ENCODE assay signal across 22 cellular contexts in the genomic region with DNA sequence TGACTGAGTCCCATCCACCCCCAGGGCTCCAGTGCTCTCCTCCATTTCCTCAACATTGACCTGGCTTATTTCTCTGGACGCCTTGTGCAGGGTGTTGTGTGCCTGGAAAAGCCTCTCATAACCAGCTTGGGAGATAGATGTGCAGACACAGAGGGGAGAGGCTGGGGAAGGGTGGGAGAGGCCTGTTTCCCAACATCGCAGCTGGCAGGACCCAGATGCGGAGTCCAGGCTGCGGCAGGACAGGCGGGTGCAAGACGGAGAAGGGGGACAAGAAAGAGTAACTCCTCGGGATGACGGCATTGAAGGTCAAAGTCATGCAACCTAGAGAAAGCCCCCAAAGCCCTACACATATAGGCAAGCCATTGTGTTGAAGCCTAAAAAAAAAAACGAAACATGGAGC. TPM values are rescaled to one million over a fixed set of nuclear protein-coding genes. Genes with fewer than 3 reads are reported as not detected.
"Had no signal": no experiment of that assay in that cellular context is flagged by ENCODE, and none has a peak within 500 bp of the region (broad histone marks: within the 10 kb centered on the region; RNA-seq: fewer than 3 reads in every experiment).

No MANE protein-coding gene starts in this region.

- H3K36me3 ChIP-seq: cardiac muscle cell, pancreas, right lobe of liver had no signal

- H3K4me1 Mint-ChIP-seq: immature natural killer cell had no signal

- H3K27me3 Mint-ChIP-seq: activated naive CD8-positive, alpha-beta T cell treated with anti-CD3 and anti-CD28 coated beads, Interleukin-2, amount 50 U/mL, for 24 hours had no signal

- H3K9me3 Mint-ChIP-seq: natural killer cell treated with Interleukin-12 subunit alpha and Interleukin-12 subunit beta and Interleukin-15 and Interleukin-18, amount 100 ng/mL, for 72 hours; stimulated activated effector memory CD8-positive, alpha-beta T cell treated with anti-CD3 and anti-CD28 coated beads, Interleukin-12 subunit alpha, Interleukin-12 subunit beta, amount 100 ng/mL, for 72 hours had no signal

- H3K27me3 ChIP-seq: cardiac muscle cell, pancreas, right lobe of liver had no signal

- H3K27ac Mint-ChIP-seq: activated naive CD8-positive, alpha-beta T cell treated with anti-CD3 and anti-CD28 coated beads, Interleukin-2, amount 50 U/mL, for 24 hours; immature natural killer cell; memory B cell; natural killer cell treated with Interleukin-12 subunit alpha and Interleukin-12 subunit beta and Interleukin-15 and Interleukin-18, amount 100 ng/mL, for 72 hours; stimulated activated effector memory CD8-positive, alpha-beta T cell treated with anti-CD3 and anti-CD28 coated beads, Interleukin-12 subunit alpha, Interleukin-12 subunit beta, amount 100 ng/mL, for 72 hours; T-helper 1 cell treated with Interleukin-12 subunit alpha and Interleukin-12 subunit beta and Interleukin-4 antibody, amounts not matched to agents 30 μg/mL and 1 μg/mL, for 36 hours; WTC11 had no signal

- ATAC-seq: activated naive CD8-positive, alpha-beta T cell treated with anti-CD3 and anti-CD28 coated beads, Interleukin-2, amount 50 U/mL, for 24 hours; foreskin keratinocyte; natural killer cell treated with Interleukin-12 subunit alpha and Interleukin-12 subunit beta and Interleukin-15 and Interleukin-18, amount 100 ng/mL, for 72 hours; pancreas; right lobe of liver; stimulated activated effector memory CD8-positive, alpha-beta T cell treated with anti-CD3 and anti-CD28 coated beads, Interleukin-12 subunit alpha, Interleukin-12 subunit beta, amount 100 ng/mL, for 72 hours; WTC11 had no signal

- H3K9me3 ChIP-seq: pancreas, right lobe of liver had no signal

- H3K4me3 Mint-ChIP-seq: activated naive CD8-positive, alpha-beta T cell treated with anti-CD3 and anti-CD28 coated beads, Interleukin-2, amount 50 U/mL, for 24 hours; immature natural killer cell; memory B cell; natural killer cell treated with Interleukin-12 subunit alpha and Interleukin-12 subunit beta and Interleukin-15 and Interleukin-18, amount 100 ng/mL, for 72 hours; stimulated activated effector memory CD8-positive, alpha-beta T cell treated with anti-CD3 and anti-CD28 coated beads, Interleukin-12 subunit alpha, Interleukin-12 subunit beta, amount 100 ng/mL, for 72 hours; T-helper 1 cell treated with Interleukin-12 subunit alpha and Interleukin-12 subunit beta and Interleukin-4 antibody, amounts not matched to agents 30 μg/mL and 1 μg/mL, for 36 hours; WTC11 had no signal

- DNase-seq: activated gamma-delta T cell treated with Interleukin-2 at 50 U/mL for 16 hours; dermis blood vessel endothelial cell; effector CD8-positive, alpha-beta T cell; foreskin keratinocyte; immature natural killer cell; pancreas; T1000; trophoblast cell had no signal

- H3K27ac ChIP-seq: cardiac muscle cell, foreskin keratinocyte, pancreas, right lobe of liver, skin epidermis had no signal

- H3K4me1 ChIP-seq: foreskin keratinocyte, pancreas, right lobe of liver had no signal

- H3K36me3 Mint-ChIP-seq: WTC11 had no signal

- H3K4me3 ChIP-seq: cardiac muscle cell, pancreas, right lobe of liver, skin epidermis had no signal

RNA-seq across cellular contexts. Expression of gene ANTXRL, which starts 54.1 kb away (rescaled TPM):
- total RNA-seq: cardiac muscle cell; chondrocyte; dermis blood vessel endothelial cell; foreskin keratinocyte; glomerular endothelial cell; lower leg skin; natural killer cell treated with Interleukin-12 subunit alpha and Interleukin-12 subunit beta and Interleukin-15 and Interleukin-18, amount 100 ng/mL, for 72 hours; pancreas; pulmonary artery endothelial cell; right lobe of liver; temporal lobe; WTC11 had no signal
- polyA plus RNA-seq: cardiac muscle cell, foreskin keratinocyte, immature natural killer cell had no signal
